31 cellular contexts compared by ENCODE assay signal in genomic region chr16:19609359-19609758, GRCh38.
"Had no signal": no experiment of that assay in that cellular context is flagged by ENCODE, and none has a peak within 500 bp of the region (broad histone marks: within the 10 kb centered on the region; RNA-seq: fewer than 3 reads in every experiment).

No MANE protein-coding gene starts in this region.

- H3K4me3 ChIP-seq: esophagus muscularis mucosa, heart left ventricle, pancreas, right atrium auricular region, transverse colon had no signal

- H3K4me3 Mint-ChIP-seq: activated naive CD8-positive, alpha-beta T cell treated with anti-CD3 and anti-CD28 coated beads, Interleukin-2, amount 50 U/mL, for 24 hours; activated T-cell treated with anti-CD3 and anti-CD28 coated beads, Interleukin-2, amount 50 U/mL, for 72 hours; central memory CD8-positive, alpha-beta T cell; immature natural killer cell; mesothelial cell of epicardium; naive B cell; stimulated activated naive B cell treated with anti-CD40 and anti-IgM and Interleukin-4, amounts not matched to agents 10 μg/mL and 1 μg/mL and 100 μg/mL, for 72 hours; T-helper 2 cell treated with Interferon-gamma antibody and Interleukin-4, amounts not matched to agents 5 μg/mL and 100 μg/mL, for 36 hours had no signal

- H3K36me3 ChIP-seq: pancreas had no signal

- FAIRE-seq: bronchial epithelial cell, colon, kidney, pancreas, urothelium cell line had no signal

- H3K4me1 ChIP-seq: pancreas, right atrium auricular region, transverse colon had no signal

- ATAC-seq: activated naive CD8-positive, alpha-beta T cell treated with anti-CD3 and anti-CD28 coated beads, Interleukin-2, amount 50 U/mL, for 24 hours; activated T-cell treated with anti-CD3 and anti-CD28 coated beads, Interleukin-2, amount 50 U/mL, for 72 hours; foreskin keratinocyte; heart left ventricle; left colon; pancreas; stimulated activated naive B cell treated with anti-CD40 and anti-IgM and Interleukin-4, amounts not matched to agents 10 μg/mL and 1 μg/mL and 100 μg/mL, for 72 hours had no signal

- H3K9me3 ChIP-seq: esophagus muscularis mucosa, pancreas, right atrium auricular region, transverse colon had no signal

- DNase-seq: activated CD4-positive, alpha-beta T cell treated with anti-CD3 and anti-CD28 coated beads for 4 hours; activated CD4-positive, alpha-beta T cell treated with anti-CD3 and anti-CD28 coated beads, Interleukin-2, amount 50 U/mL, for 4 hours; activated effector memory CD4-positive, alpha-beta T cell treated with Interleukin-2 at 50 U/mL for 16 hours; activated naive CD4-positive, alpha-beta T cell treated with Interleukin-2 at 50 U/mL for 16 hours; activated naive CD8-positive, alpha-beta T cell treated with anti-CD3 and anti-CD28 coated beads, Interleukin-2, amount 50 U/mL, for 24 hours; activated T-cell treated with anti-CD3 and anti-CD28 coated beads for 4 hours; activated T-cell treated with anti-CD3 and anti-CD28 coated beads, Interleukin-2, amount 50 U/mL, for 72 hours; amygdala; dermis blood vessel endothelial cell; effector CD4-positive, alpha-beta T cell; foreskin keratinocyte; heart left ventricle; hypothalamus; immature natural killer cell; kidney; left colon; mammary epithelial cell; naive B cell; pancreas; stimulated activated CD4-positive, alpha-beta T cell treated with anti-CD3 and anti-CD28 coated beads, Interleukin-15, amount 100 ng/mL, for 24 hours; stimulated activated CD4-positive, alpha-beta T cell treated with anti-CD3 and anti-CD28 coated beads, Interleukin-2, amount 100 ng/mL, for 24 hours; stimulated activated naive B cell treated with anti-CD40 and anti-IgM and Interleukin-4, amounts not matched to agents 10 μg/mL and 1 μg/mL and 100 μg/mL, for 72 hours; transverse colon had no signal

- H3K27me3 Mint-ChIP-seq: activated naive CD8-positive, alpha-beta T cell treated with anti-CD3 and anti-CD28 coated beads, Interleukin-2, amount 50 U/mL, for 24 hours; central memory CD8-positive, alpha-beta T cell; naive B cell; stimulated activated naive B cell treated with anti-CD40 and anti-IgM and Interleukin-4, amounts not matched to agents 10 μg/mL and 1 μg/mL and 100 μg/mL, for 72 hours had no signal

- H3K9me3 Mint-ChIP-seq: activated naive CD8-positive, alpha-beta T cell treated with anti-CD3 and anti-CD28 coated beads, Interleukin-2, amount 50 U/mL, for 24 hours; activated T-cell treated with anti-CD3 and anti-CD28 coated beads, Interleukin-2, amount 50 U/mL, for 72 hours; central memory CD8-positive, alpha-beta T cell; immature natural killer cell; T-helper 2 cell treated with Interferon-gamma antibody and Interleukin-4, amounts not matched to agents 5 μg/mL and 100 μg/mL, for 36 hours had no signal

- H3K4me1 Mint-ChIP-seq: activated naive CD8-positive, alpha-beta T cell treated with anti-CD3 and anti-CD28 coated beads, Interleukin-2, amount 50 U/mL, for 24 hours; central memory CD8-positive, alpha-beta T cell; immature natural killer cell; mesothelial cell of epicardium; naive B cell; stimulated activated naive B cell treated with anti-CD40 and anti-IgM and Interleukin-4, amounts not matched to agents 10 μg/mL and 1 μg/mL and 100 μg/mL, for 72 hours had no signal

- H3K27ac ChIP-seq: esophagus muscularis mucosa, foreskin keratinocyte, heart left ventricle, pancreas, right atrium auricular region, transverse colon had no signal

- H3K27me3 ChIP-seq: esophagus muscularis mucosa, foreskin keratinocyte, heart left ventricle, pancreas, right atrium auricular region, transverse colon had no signal

- H3K27ac Mint-ChIP-seq: activated naive CD8-positive, alpha-beta T cell treated with anti-CD3 and anti-CD28 coated beads, Interleukin-2, amount 50 U/mL, for 24 hours; activated T-cell treated with anti-CD3 and anti-CD28 coated beads, Interleukin-2, amount 50 U/mL, for 72 hours; immature natural killer cell; mesothelial cell of epicardium; stimulated activated naive B cell treated with anti-CD40 and anti-IgM and Interleukin-4, amounts not matched to agents 10 μg/mL and 1 μg/mL and 100 μg/mL, for 72 hours; T-helper 2 cell treated with Interferon-gamma antibody and Interleukin-4, amounts not matched to agents 5 μg/mL and 100 μg/mL, for 36 hours had no signal
